ENCODE assay signal across 8 cellular contexts in the genomic region with DNA sequence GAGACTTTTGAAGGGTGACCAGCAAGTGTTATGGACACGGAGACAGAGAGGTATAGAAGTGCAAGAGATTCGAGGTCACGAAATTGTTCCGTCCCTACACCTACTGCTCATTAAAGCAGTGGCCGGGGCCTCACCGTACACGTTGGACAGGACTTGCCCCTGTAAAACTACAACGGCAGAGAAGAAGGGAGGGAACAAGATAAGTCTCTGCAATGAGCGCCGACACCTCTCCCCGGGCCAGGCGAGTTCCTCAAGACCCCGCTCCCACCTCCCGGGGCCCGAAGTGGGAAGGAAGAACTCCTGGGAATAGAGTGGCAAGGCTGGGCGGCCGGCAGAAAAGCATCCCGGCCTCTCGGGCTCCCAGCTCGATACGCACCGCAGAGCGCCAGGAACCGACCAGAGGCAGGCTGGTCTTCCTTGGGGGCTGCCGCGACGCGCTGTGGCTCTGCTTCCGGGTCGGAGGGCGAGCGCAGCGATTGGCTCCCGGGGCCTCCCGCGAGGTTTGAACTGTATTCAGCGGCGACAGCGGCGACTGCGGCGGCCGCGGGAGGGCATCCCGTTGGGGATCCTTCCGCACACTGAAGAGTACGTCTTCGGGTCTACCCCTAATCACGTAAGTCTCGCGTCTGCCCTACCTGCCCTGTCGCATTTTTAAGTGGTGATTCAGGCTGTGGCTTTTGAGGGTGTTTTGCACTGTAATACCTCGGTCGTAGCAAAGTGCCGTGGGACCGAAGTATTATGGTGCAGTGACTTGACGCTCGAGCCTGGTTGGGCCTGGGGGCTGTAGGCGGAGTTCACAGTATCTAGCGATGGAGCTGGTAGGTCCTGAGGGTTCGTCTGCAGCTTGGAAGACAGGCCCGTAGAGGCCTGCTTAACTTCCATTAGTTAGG. TPM values are rescaled to one million over a fixed set of nuclear protein-coding genes. Genes with fewer than 3 reads are reported as not detected.
DNase-seq lines count a peak whose midpoint lies in the region; ATAC-seq and TF ChIP-seq lines count a peak whose summit lies in the region.

A gene with protein sequence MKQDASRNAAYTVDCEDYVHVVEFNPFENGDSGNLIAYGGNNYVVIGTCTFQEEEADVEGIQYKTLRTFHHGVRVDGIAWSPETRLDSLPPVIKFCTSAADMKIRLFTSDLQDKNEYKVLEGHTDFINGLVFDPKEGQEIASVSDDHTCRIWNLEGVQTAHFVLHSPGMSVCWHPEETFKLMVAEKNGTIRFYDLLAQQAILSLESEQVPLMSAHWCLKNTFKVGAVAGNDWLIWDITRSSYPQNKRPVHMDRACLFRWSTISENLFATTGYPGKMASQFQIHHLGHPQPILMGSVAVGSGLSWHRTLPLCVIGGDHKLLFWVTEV (minus strand): TSS at position 441 of the 890 bp plus-strand sequence. CDS start 1,596 bp downstream, outside the sequence.
A gene with protein sequence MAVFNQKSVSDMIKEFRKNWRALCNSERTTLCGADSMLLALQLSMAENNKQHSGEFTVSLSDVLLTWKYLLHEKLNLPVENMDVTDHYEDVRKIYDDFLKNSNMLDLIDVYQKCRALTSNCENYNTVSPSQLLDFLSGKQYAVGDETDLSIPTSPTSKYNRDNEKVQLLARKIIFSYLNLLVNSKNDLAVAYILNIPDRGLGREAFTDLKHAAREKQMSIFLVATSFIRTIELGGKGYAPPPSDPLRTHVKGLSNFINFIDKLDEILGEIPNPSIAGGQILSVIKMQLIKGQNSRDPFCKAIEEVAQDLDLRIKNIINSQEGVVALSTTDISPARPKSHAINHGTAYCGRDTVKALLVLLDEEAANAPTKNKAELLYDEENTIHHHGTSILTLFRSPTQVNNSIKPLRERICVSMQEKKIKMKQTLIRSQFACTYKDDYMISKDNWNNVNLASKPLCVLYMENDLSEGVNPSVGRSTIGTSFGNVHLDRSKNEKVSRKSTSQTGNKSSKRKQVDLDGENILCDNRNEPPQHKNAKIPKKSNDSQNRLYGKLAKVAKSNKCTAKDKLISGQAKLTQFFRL (plus strand): TSS at position 510 of the 890 bp plus-strand sequence. CDS start 3,706 bp downstream, outside the sequence.

- peak within 1 kb of the TSS; percentile 92 for H3K4me3 Mint-ChIP-seq in T-helper 1 cell treated with Interleukin-12 subunit alpha and Interleukin-12 subunit beta and Interleukin-4 antibody, amounts not matched to agents 30 μg/mL and 1 μg/mL, for 36 hours

- H3K9me3 Mint-ChIP-seq in T-helper 1 cell treated with Interleukin-12 subunit alpha and Interleukin-12 subunit beta and Interleukin-4 antibody, amounts not matched to agents 30 μg/mL and 1 μg/mL, for 36 hours: no peaks in the 10 kb centered on the region

- in situ Hi-C loops in GM13977 (cut with MboI; ENCODE audit: low pct_unique_long_range_greater_than_20kb, low sequenced_read_pairs, unreplicated experiment): no loop called here

- H3K36me3 ChIP-seq in right atrium auricular region (peaks cover 19% of the 10 kb centered on the region), psoas muscle (ENCODE audit: insufficient read depth in 1 of 2, low read depth in 1 of 2) (peaks cover 0 to 29% of the 10 kb centered on the region in 2 donors), vagina (peaks cover 0 to 13% of the 10 kb centered on the region in 2 donors)

- H3K27ac Mint-ChIP-seq in T-helper 1 cell treated with Interleukin-12 subunit alpha and Interleukin-12 subunit beta and Interleukin-4 antibody, amounts not matched to agents 30 μg/mL and 1 μg/mL, for 36 hours: peak within 1 kb of the TSS; percentile 92

- peaks cover 0 to 18% of the 10 kb centered on the region in 2 donors for H3K4me1 ChIP-seq in right atrium auricular region
- H3K4me1 ChIP-seq in psoas muscle: peaks cover 18% of the 10 kb centered on the region
- H3K4me1 ChIP-seq in vagina: peaks cover 20% of the 10 kb centered on the region

- WGBS in psoas muscle, 3 donors: 0 to 1% (median 0%) methylated on average over 60 to 62 of the region's 62 CpGs

- DNase-seq in GM13977 (ENCODE audit: low spot score) (peak; percentile 87), NCI-H1694 (lab: John Stamatoyannopoulos, UW) (peak; percentile 56), right atrium auricular region (ENCODE audit: low spot score) (peak; percentile 86), psoas muscle (peak; percentile 90 to 95), vagina (ENCODE audit: extremely low spot score in 2 of 2) (no peak)

- H3K4me3 ChIP-seq in right atrium auricular region (peak within 1 kb of the TSS; percentile 87 to 95), psoas muscle (peak within 1 kb of the TSS; percentile 91), vagina (peak within 1 kb of the TSS; percentile 73 to 84)

- H3K27me3 ChIP-seq in right atrium auricular region (no peaks in the 10 kb centered on the region), psoas muscle (ENCODE audit: insufficient read depth in 3 of 3, low read length in 2 of 3) (no peaks in the 10 kb centered on the region), vagina (no peaks in the 10 kb centered on the region)

- H3K4me1 Mint-ChIP-seq in T-helper 1 cell treated with Interleukin-12 subunit alpha and Interleukin-12 subunit beta and Interleukin-4 antibody, amounts not matched to agents 30 μg/mL and 1 μg/mL, for 36 hours (ENCODE audit: low read depth): peaks cover 35% of the 10 kb centered on the region

- H3K9me3 ChIP-seq in right atrium auricular region: no peaks in the 10 kb centered on the region
- H3K9me3 ChIP-seq in psoas muscle: no peaks in the 10 kb centered on the region
- H3K9me3 ChIP-seq in vagina: no peaks in the 10 kb centered on the region

- TF ChIP-seq CTCF in GM13977 (IDR thresholded peaks at IDR 0.05; ENCODE audit: extremely low read depth, insufficient read depth, missing control alignments): no peak
- TF ChIP-seq CTCF in right atrium auricular region (IDR thresholded peaks at IDR 0.05): peak in 1 of 2 donors; percentile 45
- TF ChIP-seq CTCF in psoas muscle (IDR thresholded peaks at IDR 0.05): peak; percentile 6
- no peak for TF ChIP-seq CTCF in vagina (IDR thresholded peaks at IDR 0.05)

- peak within 1 kb of the TSS; percentile 67 for H3K27ac ChIP-seq in angular gyrus (ENCODE audit: low read depth, low read length)
- peak within 1 kb of the TSS; percentile 87 to 91 for H3K27ac ChIP-seq in right atrium auricular region
- peak within 1 kb of the TSS; percentile 92 for H3K27ac ChIP-seq in psoas muscle
- peak within 1 kb of the TSS; percentile 89 for H3K27ac ChIP-seq in vagina

- intact Hi-C loops in psoas muscle (cut with DNase I): loop anchor here (5.0 to 10.0 kb wide), 2 partner anchors 58 to 185 kb away; a partner anchor contains a TSS
- intact Hi-C loops in vagina (cut with DNase I): no loop called here

- TF ChIP-seq POLR2A in vagina (IDR thresholded peaks at IDR 0.05): no peak

- peak; percentile 92 for ATAC-seq in HG02870 (IDR thresholded peaks at IDR 0.05; ENCODE audit: unreplicated experiment)
- peak; percentile 100 for ATAC-seq in psoas muscle

- H3K36me3 Mint-ChIP-seq in T-helper 1 cell treated with Interleukin-12 subunit alpha and Interleukin-12 subunit beta and Interleukin-4 antibody, amounts not matched to agents 30 μg/mL and 1 μg/mL, for 36 hours (ENCODE audit: low read depth): peaks cover 8% of the 10 kb centered on the region

- H3K27me3 Mint-ChIP-seq in T-helper 1 cell treated with Interleukin-12 subunit alpha and Interleukin-12 subunit beta and Interleukin-4 antibody, amounts not matched to agents 30 μg/mL and 1 μg/mL, for 36 hours (ENCODE audit: low read depth): no peaks in the 10 kb centered on the region

RNA-seq across cellular contexts. Expression of the first gene that starts in this region (rescaled TPM):
- total RNA-seq in right atrium auricular region: 10 to 100 TPM in 1 of 2 donors, 1 to 10 TPM in 1; 8.1 to 15.4 TPM
- 10 to 100 TPM; 12.5 to 20.7 (median 17.4) TPM for total RNA-seq in psoas muscle
- polyA plus RNA-seq in psoas muscle: 10 to 100 TPM; 18.2 to 30.6 (median 23.3) TPM
- 22.6 TPM for total RNA-seq in vagina

RNA-seq across cellular contexts. Expression of the second gene that starts in this region (rescaled TPM):
- 1 to 10 TPM in 1 of 2 donors, under 1 TPM in 1; 0.28 to 2.2 TPM for total RNA-seq in right atrium auricular region
- total RNA-seq in psoas muscle: under 1 TPM; 0.60 to 0.76 (median 0.70) TPM
- polyA plus RNA-seq in psoas muscle: 1 to 10 TPM in 1 of 3 donors, under 1 TPM in 2; 0.23 to 2.4 (median 0.89) TPM
- total RNA-seq in vagina: 3.7 TPM

Comparison
In these comparisons a context has a peak if more than half of its experiments do, and no peak if none do; other contexts are left out.
1. DNase-seq: peak in GM13977 (single experiment), NCI-H1694 (single experiment), right atrium auricular region (single experiment) and psoas muscle (2 of 2); none in vagina (0 of 2).
2. Peak in every context shown above with its lines, with median percentiles within 50 percentile points of each other: H3K27ac ChIP-seq and H3K4me3 ChIP-seq.